24 cellular contexts compared by ENCODE assay signal in genomic region chr11:64101461-64101860, GRCh38.
DNase-seq lines count a peak whose midpoint lies in the region; ATAC-seq lines count a peak whose summit lies in the region.
"Had no signal": no experiment of that assay in that cellular context is flagged by ENCODE, and none has a peak within 500 bp of the region (broad histone marks: within the 10 kb centered on the region; RNA-seq: fewer than 3 reads in every experiment).

No MANE protein-coding gene starts in this region.

- H3K9me3 Mint-ChIP-seq in activated naive CD4-positive, alpha-beta T cell treated with anti-CD3 and anti-CD28 coated beads, Interleukin-2, amount 10 ng/mL, durations not matched to agents 7 days and 5 days, result no peaks in the 10 kb centered on the region
- no peaks in the 10 kb centered on the region for H3K9me3 Mint-ChIP-seq in natural killer cell treated with Interleukin-12 subunit alpha and Interleukin-12 subunit beta and Interleukin-15 and Interleukin-18, amount 100 ng/mL, for 72 hours
- H3K9me3 Mint-ChIP-seq: activated naive CD8-positive, alpha-beta T cell treated with anti-CD3 and anti-CD28 coated beads, Interleukin-2, amount 50 U/mL, for 24 hours; activated T-helper 2 cell treated with anti-CD3 and anti-CD28 coated beads, Interferon-gamma antibody, Interleukin-2, Interleukin-4, amounts not matched to agents 10 μg/mL and 5 μg/mL and 100 μg/mL, durations not matched to agents 14 hours and 24 hours and 36 hours; stimulated activated effector memory CD8-positive, alpha-beta T cell treated with anti-CD3 and anti-CD28 coated beads, Interleukin-12 subunit alpha, Interleukin-12 subunit beta, amount 100 ng/mL, for 72 hours; T-helper 2 cell treated with Interferon-gamma antibody and Interleukin-4, amounts not matched to agents 5 μg/mL and 100 μg/mL, for 36 hours had no signal

- H3K27ac Mint-ChIP-seq in activated naive CD4-positive, alpha-beta T cell treated with anti-CD3 and anti-CD28 coated beads, Interleukin-2, amount 10 ng/mL, durations not matched to agents 7 days and 5 days, result no peak overlapping the region
- H3K27ac Mint-ChIP-seq in natural killer cell treated with Interleukin-12 subunit alpha and Interleukin-12 subunit beta and Interleukin-15 and Interleukin-18, amount 100 ng/mL, for 72 hours, result no peak overlapping the region
- H3K27ac Mint-ChIP-seq: activated naive CD8-positive, alpha-beta T cell treated with anti-CD3 and anti-CD28 coated beads, Interleukin-2, amount 50 U/mL, for 24 hours; activated T-helper 2 cell treated with anti-CD3 and anti-CD28 coated beads, Interferon-gamma antibody, Interleukin-2, Interleukin-4, amounts not matched to agents 10 μg/mL and 5 μg/mL and 100 μg/mL, durations not matched to agents 14 hours and 24 hours and 36 hours; stimulated activated effector memory CD8-positive, alpha-beta T cell treated with anti-CD3 and anti-CD28 coated beads, Interleukin-12 subunit alpha, Interleukin-12 subunit beta, amount 100 ng/mL, for 72 hours; T-helper 2 cell treated with Interferon-gamma antibody and Interleukin-4, amounts not matched to agents 5 μg/mL and 100 μg/mL, for 36 hours had no signal

- no peaks in the 10 kb centered on the region for H3K36me3 Mint-ChIP-seq in activated naive CD4-positive, alpha-beta T cell treated with anti-CD3 and anti-CD28 coated beads, Interleukin-2, amount 10 ng/mL, durations not matched to agents 7 days and 5 days
- H3K36me3 Mint-ChIP-seq in natural killer cell treated with Interleukin-12 subunit alpha and Interleukin-12 subunit beta and Interleukin-15 and Interleukin-18, amount 100 ng/mL, for 72 hours, result no peaks in the 10 kb centered on the region
- H3K36me3 Mint-ChIP-seq: stimulated activated effector memory CD8-positive, alpha-beta T cell treated with anti-CD3 and anti-CD28 coated beads, Interleukin-12 subunit alpha, Interleukin-12 subunit beta, amount 100 ng/mL, for 72 hours had no signal

- no peaks in the 10 kb centered on the region for H3K27me3 ChIP-seq in adipocyte (replicated peaks; ENCODE audit: control insufficient read depth, insufficient read depth, low read length)
- H3K27me3 ChIP-seq: cardiac muscle cell, esophagus squamous epithelium, transverse colon had no signal

- peak overlapping the region; percentile 50 for H3K4me3 ChIP-seq in adipocyte (ENCODE audit: low read length)
- H3K4me3 ChIP-seq: cardiac muscle cell, esophagus squamous epithelium, HAP-1, transverse colon had no signal

- no peaks in the 10 kb centered on the region for H3K4me1 Mint-ChIP-seq in activated naive CD4-positive, alpha-beta T cell treated with anti-CD3 and anti-CD28 coated beads, Interleukin-2, amount 10 ng/mL, durations not matched to agents 7 days and 5 days
- no peaks in the 10 kb centered on the region for H3K4me1 Mint-ChIP-seq in natural killer cell treated with Interleukin-12 subunit alpha and Interleukin-12 subunit beta and Interleukin-15 and Interleukin-18, amount 100 ng/mL, for 72 hours (ENCODE audit: low read depth in 2 of 2)
- H3K4me1 Mint-ChIP-seq: activated naive CD8-positive, alpha-beta T cell treated with anti-CD3 and anti-CD28 coated beads, Interleukin-2, amount 50 U/mL, for 24 hours; stimulated activated effector memory CD8-positive, alpha-beta T cell treated with anti-CD3 and anti-CD28 coated beads, Interleukin-12 subunit alpha, Interleukin-12 subunit beta, amount 100 ng/mL, for 72 hours had no signal

- CTCF ChIA-PET in activated naive CD4-positive, alpha-beta T cell treated with anti-CD3 and anti-CD28 coated beads, Interleukin-2, amount 10 ng/mL, durations not matched to agents 7 days and 5 days (lab: Charles Lee), result no interaction called here

- peaks cover 16% of the 10 kb centered on the region for H3K4me1 ChIP-seq in adipocyte (ENCODE audit: control insufficient read depth, insufficient read depth, low read length)
- H3K4me1 ChIP-seq: HAP-1 had no signal

- H3K9ac ChIP-seq in adipocyte (ENCODE audit: low read length), result no peak overlapping the region

- H3K27me3 Mint-ChIP-seq in activated naive CD4-positive, alpha-beta T cell treated with anti-CD3 and anti-CD28 coated beads, Interleukin-2, amount 10 ng/mL, durations not matched to agents 7 days and 5 days, result peaks cover 6% of the 10 kb centered on the region
- H3K27me3 Mint-ChIP-seq in natural killer cell treated with Interleukin-12 subunit alpha and Interleukin-12 subunit beta and Interleukin-15 and Interleukin-18, amount 100 ng/mL, for 72 hours, result no peaks in the 10 kb centered on the region
- H3K27me3 Mint-ChIP-seq: activated naive CD8-positive, alpha-beta T cell treated with anti-CD3 and anti-CD28 coated beads, Interleukin-2, amount 50 U/mL, for 24 hours had no signal

- DNase-seq in Ammon's horn (ENCODE audit: low spot score), result peak; percentile 47
- no peak for DNase-seq in adipocyte (ENCODE audit: low read depth)
- peak; percentile 37 to 51 for DNase-seq in hippocampal formation (lab: John Stamatoyannopoulos, UW)
- no peak for DNase-seq in sciatic nerve (ENCODE audit: low spot score)
- DNase-seq in NCI-H2171 (lab: John Stamatoyannopoulos, UW), result no peak
- no peak for DNase-seq in activated naive CD4-positive, alpha-beta T cell treated with anti-CD3 and anti-CD28 coated beads, Interleukin-2, amount 10 ng/mL, durations not matched to agents 7 days and 5 days
- DNase-seq in dermis blood vessel endothelial cell, result no peak
- DNase-seq in natural killer cell treated with Interleukin-12 subunit alpha and Interleukin-12 subunit beta and Interleukin-15 and Interleukin-18, amount 100 ng/mL, for 72 hours (ENCODE audit: low spot score), result no peak
- DNase-seq: ACHN; activated CD4-positive, CD25-positive, alpha-beta regulatory T cell treated with anti-CD3 and anti-CD28 coated beads, Interleukin-2, amount 50 U/mL, for 72 hours; activated naive CD8-positive, alpha-beta T cell treated with anti-CD3 and anti-CD28 coated beads, Interleukin-2, amount 50 U/mL, for 24 hours; effector CD4-positive, alpha-beta T cell; EL; esophagus squamous epithelium; NCI-H1930; NCI-H526; SIG-M5; stimulated activated CD4-positive, alpha-beta T cell treated with anti-CD3 and anti-CD28 coated beads, Interleukin-15, amount 100 ng/mL, for 24 hours; transverse colon had no signal

- H3K9me3 ChIP-seq in adipocyte (ENCODE audit: control insufficient read depth, low read length), result no peaks in the 10 kb centered on the region
- H3K9me3 ChIP-seq: esophagus squamous epithelium, HAP-1, transverse colon had no signal

- intact Hi-C loops in sciatic nerve (cut with DNase I), result no loop called here

- no peaks in the 10 kb centered on the region for H3K36me3 ChIP-seq in adipocyte (ENCODE audit: control insufficient read depth, insufficient read depth, low read length, severe bottlenecking)
- H3K36me3 ChIP-seq: cardiac muscle cell, esophagus squamous epithelium, HAP-1, transverse colon had no signal

- H3K4me3 Mint-ChIP-seq in activated naive CD4-positive, alpha-beta T cell treated with anti-CD3 and anti-CD28 coated beads, Interleukin-2, amount 10 ng/mL, durations not matched to agents 7 days and 5 days, result no peak overlapping the region
- no peak overlapping the region for H3K4me3 Mint-ChIP-seq in natural killer cell treated with Interleukin-12 subunit alpha and Interleukin-12 subunit beta and Interleukin-15 and Interleukin-18, amount 100 ng/mL, for 72 hours
- H3K4me3 Mint-ChIP-seq: activated naive CD8-positive, alpha-beta T cell treated with anti-CD3 and anti-CD28 coated beads, Interleukin-2, amount 50 U/mL, for 24 hours; stimulated activated effector memory CD8-positive, alpha-beta T cell treated with anti-CD3 and anti-CD28 coated beads, Interleukin-12 subunit alpha, Interleukin-12 subunit beta, amount 100 ng/mL, for 72 hours; T-helper 2 cell treated with Interferon-gamma antibody and Interleukin-4, amounts not matched to agents 5 μg/mL and 100 μg/mL, for 36 hours had no signal

- peak; percentile 68 for ATAC-seq in sciatic nerve
- no peak for ATAC-seq in natural killer cell treated with Interleukin-12 subunit alpha and Interleukin-12 subunit beta and Interleukin-15 and Interleukin-18, amount 100 ng/mL, for 72 hours
- ATAC-seq: activated naive CD8-positive, alpha-beta T cell treated with anti-CD3 and anti-CD28 coated beads, Interleukin-2, amount 50 U/mL, for 24 hours; stimulated activated effector memory CD8-positive, alpha-beta T cell treated with anti-CD3 and anti-CD28 coated beads, Interleukin-12 subunit alpha, Interleukin-12 subunit beta, amount 100 ng/mL, for 72 hours had no signal

Comparison
In these comparisons a context has a peak if more than half of its experiments do, and no peak if none do; other contexts are left out.
1. DNase-seq: peak in Ammon's horn (single experiment) and hippocampal formation (2 of 2); none in adipocyte (single experiment), sciatic nerve (single experiment), NCI-H2171 (single experiment), activated naive CD4-positive, alpha-beta T cell treated with anti-CD3 and anti-CD28 coated beads, Interleukin-2, amount 10 ng/mL, durations not matched to agents 7 days and 5 days (single experiment), dermis blood vessel endothelial cell (single experiment) and natural killer cell treated with Interleukin-12 subunit alpha and Interleukin-12 subunit beta and Interleukin-15 and Interleukin-18, amount 100 ng/mL, for 72 hours (single experiment).